Comparison of ENCODE assay signal across 9 cellular contexts in the genomic region with DNA sequence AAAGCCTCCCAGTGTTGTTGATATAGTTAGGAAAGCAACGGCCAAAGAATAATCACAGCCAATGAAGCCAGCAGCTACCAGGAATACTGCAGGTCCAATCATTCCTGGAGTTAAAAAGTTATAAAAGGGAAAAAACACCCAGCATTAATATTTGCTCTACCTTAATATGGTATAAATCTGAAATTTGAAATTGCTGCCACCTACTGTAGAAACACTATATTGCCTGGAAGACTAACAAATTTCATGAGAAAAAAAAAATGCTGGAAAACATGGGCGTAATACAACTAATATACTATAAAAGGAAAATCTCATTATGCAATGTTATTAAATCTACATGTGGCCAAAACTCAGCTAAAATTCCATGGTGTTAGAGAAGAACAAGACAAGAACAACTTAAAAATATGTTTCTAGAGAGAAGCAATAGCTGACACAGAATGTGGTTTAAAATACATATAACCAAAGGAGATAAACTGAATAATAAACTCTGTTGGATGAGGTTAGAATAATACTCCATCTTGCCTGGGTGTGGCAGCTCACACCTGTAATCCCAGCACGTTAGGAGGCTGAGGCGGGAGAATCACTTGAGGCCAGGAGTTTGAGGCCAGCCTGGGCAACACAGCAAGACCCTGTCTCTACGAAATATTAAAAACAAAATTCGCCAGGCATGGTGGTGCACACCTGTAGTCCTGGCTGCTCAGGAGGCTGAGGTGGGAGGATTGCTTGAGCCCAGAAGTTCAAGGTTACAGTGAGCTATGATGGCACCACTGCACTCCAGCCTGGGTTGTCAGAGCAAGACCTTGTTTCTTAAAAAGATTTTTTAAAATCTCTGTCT. TPM values are rescaled to one million over a fixed set of nuclear protein-coding genes. Genes with fewer than 3 reads are reported as not detected.
DNase-seq lines count a peak whose midpoint lies in the region.
"Had no signal": no experiment of that assay in that cellular context is flagged by ENCODE, and none has a peak within 500 bp of the region (broad histone marks: within the 10 kb centered on the region; RNA-seq: fewer than 3 reads in every experiment).

No MANE protein-coding gene starts in this region.

- H3K27ac ChIP-seq in neuronal stem cell (replicated peaks; ENCODE audit: low read length), result no peak overlapping the region

- H3K4me1 Mint-ChIP-seq in activated naive CD8-positive, alpha-beta T cell (ENCODE audit: low read depth), result peaks cover 5% of the 10 kb centered on the region
- peaks cover 7% of the 10 kb centered on the region for H3K4me1 Mint-ChIP-seq in activated naive CD8-positive, alpha-beta T cell treated with anti-CD3 and anti-CD28 coated beads for 36 hours

- H4K91ac ChIP-seq in neuronal stem cell (ENCODE audit: low read depth, low read length, poor library complexity), result no peak overlapping the region

- no peak overlapping the region for H3K23ac ChIP-seq in neuronal stem cell (ENCODE audit: low read depth, low read length, poor library complexity)

- no peak overlapping the region for H3K4ac ChIP-seq in neuronal stem cell (ENCODE audit: low read length)

- no peak overlapping the region for H3K14ac ChIP-seq in neuronal stem cell (ENCODE audit: low read length)

- no peaks in the 10 kb centered on the region for H3K27me3 Mint-ChIP-seq in activated naive CD8-positive, alpha-beta T cell
- no peaks in the 10 kb centered on the region for H3K27me3 Mint-ChIP-seq in activated naive CD8-positive, alpha-beta T cell treated with anti-CD3 and anti-CD28 coated beads for 36 hours
- H3K27me3 Mint-ChIP-seq: stimulated activated naive CD8-positive, alpha-beta T cell treated with anti-CD3 and anti-CD28 coated beads, Interleukin-15, Interleukin-2, amounts not matched to agents 100 ng/mL and 50 ng/mL, for 24 hours had no signal

- H3K4me3 ChIP-seq in neuronal stem cell (ENCODE audit: low read length in 2 of 2), result no peak overlapping the region

- H3K36me3 Mint-ChIP-seq in activated naive CD8-positive, alpha-beta T cell, result peaks cover 10% of the 10 kb centered on the region
- peaks cover 11% of the 10 kb centered on the region for H3K36me3 Mint-ChIP-seq in activated naive CD8-positive, alpha-beta T cell treated with anti-CD3 and anti-CD28 coated beads for 36 hours

- no peaks in the 10 kb centered on the region for H3K9me3 Mint-ChIP-seq in activated naive CD8-positive, alpha-beta T cell (ENCODE audit: low read depth)
- H3K9me3 Mint-ChIP-seq in activated naive CD8-positive, alpha-beta T cell treated with anti-CD3 and anti-CD28 coated beads for 36 hours, result no peaks in the 10 kb centered on the region
- H3K9me3 Mint-ChIP-seq: stimulated activated naive CD8-positive, alpha-beta T cell treated with anti-CD3 and anti-CD28 coated beads, Interleukin-15, Interleukin-2, amounts not matched to agents 100 ng/mL and 50 ng/mL, for 24 hours had no signal

- peak overlapping the region; percentile 1 for H3K27ac Mint-ChIP-seq in activated naive CD8-positive, alpha-beta T cell
- no peak overlapping the region for H3K27ac Mint-ChIP-seq in activated naive CD8-positive, alpha-beta T cell treated with anti-CD3 and anti-CD28 coated beads for 36 hours
- H3K27ac Mint-ChIP-seq: stimulated activated naive CD8-positive, alpha-beta T cell treated with anti-CD3 and anti-CD28 coated beads, Interleukin-15, Interleukin-2, amounts not matched to agents 100 ng/mL and 50 ng/mL, for 24 hours had no signal

- peaks cover 0 to 12% of the 10 kb centered on the region in 2 donors for H3K36me3 ChIP-seq in neuronal stem cell (replicated peaks in 1 of 2; ENCODE audit: control insufficient read depth in 2 of 2, insufficient read depth in 2 of 2, low read length in 2 of 2)

- H3K79me1 ChIP-seq in neuronal stem cell (ENCODE audit: low read depth, low read length), result no peaks in the 10 kb centered on the region

- H2BK5ac ChIP-seq in neuronal stem cell (ENCODE audit: low read length), result no peak overlapping the region

- H2BK120ac ChIP-seq in neuronal stem cell (ENCODE audit: low read depth, low read length), result no peak overlapping the region

- H3K4me2 ChIP-seq in neuronal stem cell (ENCODE audit: insufficient read depth, low read length, poor library complexity, severe bottlenecking), result no peak overlapping the region

- no peak overlapping the region for H2BK12ac ChIP-seq in neuronal stem cell (ENCODE audit: low read length)

- WGBS in neuronal stem cell (ENCODE audit: extremely low coverage in 2 of 2, insufficient read length in 2 of 2, insufficient replicate concordance in 1 of 2), 2 donors, result no CpG with 5 or more reads among the region's 6 CpGs

- H3K4me1 ChIP-seq in neuronal stem cell (ENCODE audit: control insufficient read depth in 2 of 2, insufficient read depth in 1 of 2, low read depth in 1 of 2, low read length in 2 of 2), result no peaks in the 10 kb centered on the region

- no peak overlapping the region for H4K8ac ChIP-seq in neuronal stem cell (ENCODE audit: low read depth, low read length)

- no peak overlapping the region for H2AFZ ChIP-seq in neuronal stem cell (ENCODE audit: low read length)

- no peak overlapping the region for H3K4me3 Mint-ChIP-seq in activated naive CD8-positive, alpha-beta T cell
- H3K4me3 Mint-ChIP-seq in activated naive CD8-positive, alpha-beta T cell treated with anti-CD3 and anti-CD28 coated beads for 36 hours, result no peak overlapping the region
- H3K4me3 Mint-ChIP-seq: stimulated activated naive CD8-positive, alpha-beta T cell treated with anti-CD3 and anti-CD28 coated beads, Interleukin-15, Interleukin-2, amounts not matched to agents 100 ng/mL and 50 ng/mL, for 24 hours had no signal

- H2BK15ac ChIP-seq in neuronal stem cell (ENCODE audit: low read length), result no peak overlapping the region

- no peak for DNase-seq in activated naive CD8-positive, alpha-beta T cell treated with anti-CD3 and anti-CD28 coated beads for 36 hours
- DNase-seq in NCI-H146 (lab: John Stamatoyannopoulos, UW) (peak; percentile 15), astrocyte of the hippocampus (ENCODE audit: low read depth, low spot score) (peak; percentile 70), iPS-NIHi7 (ENCODE audit: extremely low spot score) (peak; percentile 22), superior temporal gyrus (ENCODE audit: extremely low spot score) (peak; percentile 86), neuronal stem cell (ENCODE audit: low spot score) (no peak), COR-L47 (lab: John Stamatoyannopoulos, UW) (no peak)

- H2AK5ac ChIP-seq in neuronal stem cell (ENCODE audit: low read depth, low read length), result no peak overlapping the region

- no peak overlapping the region for H3K9ac ChIP-seq in neuronal stem cell (ENCODE audit: low read depth, low read length, poor library complexity)

- H3K27me3 ChIP-seq in neuronal stem cell (ENCODE audit: control insufficient read depth in 3 of 3, insufficient read depth in 3 of 3, low read depth in 1 of 3, low read length in 3 of 3), result no peaks in the 10 kb centered on the region

- H3K9me3 ChIP-seq in neuronal stem cell (replicated peaks in 1 of 2; ENCODE audit: control insufficient read depth in 2 of 2, insufficient read depth in 1 of 2, low read depth in 1 of 2, low read length in 2 of 2), result no peaks in the 10 kb centered on the region

- H3K18ac ChIP-seq in neuronal stem cell (ENCODE audit: low read length), result no peak overlapping the region

RNA-seq across cellular contexts. Expression of gene SLC17A5, which starts 43.1 kb away (rescaled TPM):
- 1 to 10 TPM; 3.1 to 4.1 TPM for total RNA-seq in activated naive CD8-positive, alpha-beta T cell treated with anti-CD3 and anti-CD28 coated beads for 36 hours
- 7.9 TPM for polyA plus RNA-seq in neuronal stem cell (2013, experiment 1 of 2)
- 8.0 TPM for polyA plus RNA-seq in neuronal stem cell (2013, experiment 2 of 2)

Comparison
In these comparisons a context has a peak if more than half of its experiments do, and no peak if none do; other contexts are left out.
1. DNase-seq: peak in NCI-H146 (single experiment), astrocyte of the hippocampus (single experiment), iPS-NIHi7 (single experiment) and superior temporal gyrus (single experiment); none in activated naive CD8-positive, alpha-beta T cell treated with anti-CD3 and anti-CD28 coated beads for 36 hours (single experiment), neuronal stem cell (single experiment) and COR-L47 (single experiment).